In the genomic region with DNA sequence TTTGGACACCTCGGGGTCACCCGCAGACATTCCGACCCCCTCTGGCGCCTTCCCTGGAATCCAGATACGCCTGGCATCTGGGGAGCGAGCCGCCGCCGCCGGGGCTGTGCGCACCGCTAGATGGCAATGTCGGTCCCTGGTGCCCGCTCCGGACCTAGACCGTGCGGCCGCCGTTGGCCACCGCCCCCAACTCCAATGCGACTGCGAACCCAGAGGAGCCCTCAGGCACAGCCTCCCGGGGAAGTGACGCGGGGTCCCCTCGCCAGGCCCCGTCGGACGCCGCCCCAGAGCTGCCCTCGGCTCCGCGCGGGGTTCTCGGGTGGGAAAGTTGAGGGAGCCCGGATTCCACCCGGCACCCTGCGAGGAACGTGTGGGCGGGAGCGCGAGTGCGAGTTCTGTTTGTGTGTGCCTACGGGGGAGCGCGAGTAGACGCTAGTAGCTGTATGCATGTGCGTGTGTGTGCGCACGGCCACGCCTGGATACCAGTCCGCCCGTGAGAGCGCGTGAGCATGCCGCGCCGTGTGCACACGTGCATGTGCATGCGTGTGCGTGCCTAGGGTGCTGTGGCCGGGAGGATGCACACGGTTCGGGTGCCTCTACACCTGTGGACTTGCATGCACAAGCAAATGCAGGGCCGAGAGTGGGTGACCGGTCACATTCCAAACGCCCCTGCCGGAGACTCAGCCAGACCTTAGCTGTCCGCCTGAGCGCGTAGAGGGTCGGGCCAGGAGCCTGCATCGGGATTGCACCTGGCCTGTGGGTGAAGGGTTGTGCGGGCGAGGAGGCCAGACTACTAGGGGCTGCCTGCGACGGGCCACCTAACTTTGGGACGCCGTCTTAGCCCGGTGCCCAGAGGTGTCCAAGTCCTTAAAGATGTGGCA, we compare ENCODE assay signal across 1 cellular context.
TF ChIP-seq lines count a peak whose summit lies in the region.

No MANE protein-coding gene starts in this region.

TF ChIP-seq in HepG2, 621 proteins besides CTCF, POLR2A, EP300 and RAD21 (continued from another document and continues in another):
- TF ChIP-seq, protein P1, sequence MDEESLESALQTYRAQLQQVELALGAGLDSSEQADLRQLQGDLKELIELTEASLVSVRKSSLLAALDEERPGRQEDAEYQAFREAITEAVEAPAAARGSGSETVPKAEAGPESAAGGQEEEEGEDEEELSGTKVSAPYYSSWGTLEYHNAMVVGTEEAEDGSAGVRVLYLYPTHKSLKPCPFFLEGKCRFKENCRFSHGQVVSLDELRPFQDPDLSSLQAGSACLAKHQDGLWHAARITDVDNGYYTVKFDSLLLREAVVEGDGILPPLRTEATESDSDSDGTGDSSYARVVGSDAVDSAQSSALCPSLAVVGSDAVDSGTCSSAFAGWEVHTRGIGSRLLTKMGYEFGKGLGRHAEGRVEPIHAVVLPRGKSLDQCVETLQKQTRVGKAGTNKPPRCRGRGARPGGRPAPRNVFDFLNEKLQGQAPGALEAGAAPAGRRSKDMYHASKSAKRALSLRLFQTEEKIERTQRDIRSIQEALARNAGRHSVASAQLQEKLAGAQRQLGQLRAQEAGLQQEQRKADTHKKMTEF (CRISPR knock-in tag; IDR thresholded peaks at IDR 0.05) = peak; percentile 56; the same call in 1 of the 2 replicates
- TF ChIP-seq LCORL (IDR thresholded peaks at IDR 0.05) (no peak), LCORL (CRISPR knock-in tag; IDR thresholded peaks at IDR 0.05) (0 out of 2 replicates have a peak, but pooled peaks have one; percentile 31), RFX3 (CRISPR knock-in tag; IDR thresholded peaks at IDR 0.05) (no peak), NCOR1 (IDR thresholded peaks at IDR 0.05; ENCODE audit: borderline replicate concordance, low read length) (no peak), RFXAP (CRISPR knock-in tag; IDR thresholded peaks at IDR 0.05; ENCODE audit: borderline replicate concordance) (peak; percentile 26; the same call in 1 of the 2 replicates), SRSF1 (optimal IDR thresholded peaks at IDR 0.05; ENCODE audit: low read depth, low read length) (no peak), SIN3A (IDR thresholded peaks at IDR 0.05; ENCODE audit: borderline replicate concordance, low read depth, low read length) (no peak), ZNF317 (CRISPR knock-in tag; IDR thresholded peaks at IDR 0.05) (no peak), TCF7 (IDR thresholded peaks at IDR 0.05; ENCODE audit: low read depth) (no peak), ZSCAN25 (CRISPR knock-in tag; IDR thresholded peaks at IDR 0.05) (no peak), SETDB1 (CRISPR knock-in tag; IDR thresholded peaks at IDR 0.05; ENCODE audit: borderline replicate concordance) (no peak), ZNF772 (CRISPR knock-in tag; IDR thresholded peaks at IDR 0.05) (peak; percentile 81; the same call in 1 of the 2 replicates), ZNF17 (CRISPR knock-in tag; IDR thresholded peaks at IDR 0.05) (no peak), ZNF558 (CRISPR knock-in tag; IDR thresholded peaks at IDR 0.05; ENCODE audit: borderline replicate concordance) (peak; percentile 74), GATAD2A (CRISPR knock-in tag; IDR thresholded peaks at IDR 0.05) (no peak), ZSCAN31 (CRISPR knock-in tag; IDR thresholded peaks at IDR 0.05; ENCODE audit: low read depth) (0 out of 2 replicates have a peak, but pooled peaks have one; percentile 40), NFE2L1 (CRISPR knock-in tag; IDR thresholded peaks at IDR 0.05; ENCODE audit: borderline replicate concordance) (no peak), ZNF713 (CRISPR knock-in tag; IDR thresholded peaks at IDR 0.05) (no peak), KDM5B (CRISPR knock-in tag; IDR thresholded peaks at IDR 0.05; ENCODE audit: borderline replicate concordance) (0 out of 2 replicates have a peak, but pooled peaks have one; percentile 23), SALL2 (CRISPR knock-in tag; IDR thresholded peaks at IDR 0.05) (peak; percentile 85; the same call in 1 of the 2 replicates), ZNF274 (CRISPR knock-in tag; IDR thresholded peaks at IDR 0.05) (no peak; the same call in 1 of the 2 replicates), BCL6 (CRISPR knock-in tag; IDR thresholded peaks at IDR 0.05) (no peak), SAFB2 (CRISPR knock-in tag; IDR thresholded peaks at IDR 0.05; ENCODE audit: borderline replicate concordance, low read depth) (0 out of 2 replicates have a peak, but pooled peaks have one; percentile 36)
- TF ChIP-seq, protein P2, sequence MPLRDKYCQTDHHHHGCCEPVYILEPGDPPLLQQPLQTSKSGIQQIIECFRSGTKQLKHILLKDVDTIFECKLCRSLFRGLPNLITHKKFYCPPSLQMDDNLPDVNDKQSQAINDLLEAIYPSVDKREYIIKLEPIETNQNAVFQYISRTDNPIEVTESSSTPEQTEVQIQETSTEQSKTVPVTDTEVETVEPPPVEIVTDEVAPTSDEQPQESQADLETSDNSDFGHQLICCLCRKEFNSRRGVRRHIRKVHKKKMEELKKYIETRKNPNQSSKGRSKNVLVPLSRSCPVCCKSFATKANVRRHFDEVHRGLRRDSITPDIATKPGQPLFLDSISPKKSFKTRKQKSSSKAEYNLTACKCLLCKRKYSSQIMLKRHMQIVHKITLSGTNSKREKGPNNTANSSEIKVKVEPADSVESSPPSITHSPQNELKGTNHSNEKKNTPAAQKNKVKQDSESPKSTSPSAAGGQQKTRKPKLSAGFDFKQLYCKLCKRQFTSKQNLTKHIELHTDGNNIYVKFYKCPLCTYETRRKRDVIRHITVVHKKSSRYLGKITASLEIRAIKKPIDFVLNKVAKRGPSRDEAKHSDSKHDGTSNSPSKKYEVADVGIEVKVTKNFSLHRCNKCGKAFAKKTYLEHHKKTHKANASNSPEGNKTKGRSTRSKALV (CRISPR knock-in tag; IDR thresholded peaks at IDR 0.05) = peak; percentile 99
- TF ChIP-seq, protein P3, sequence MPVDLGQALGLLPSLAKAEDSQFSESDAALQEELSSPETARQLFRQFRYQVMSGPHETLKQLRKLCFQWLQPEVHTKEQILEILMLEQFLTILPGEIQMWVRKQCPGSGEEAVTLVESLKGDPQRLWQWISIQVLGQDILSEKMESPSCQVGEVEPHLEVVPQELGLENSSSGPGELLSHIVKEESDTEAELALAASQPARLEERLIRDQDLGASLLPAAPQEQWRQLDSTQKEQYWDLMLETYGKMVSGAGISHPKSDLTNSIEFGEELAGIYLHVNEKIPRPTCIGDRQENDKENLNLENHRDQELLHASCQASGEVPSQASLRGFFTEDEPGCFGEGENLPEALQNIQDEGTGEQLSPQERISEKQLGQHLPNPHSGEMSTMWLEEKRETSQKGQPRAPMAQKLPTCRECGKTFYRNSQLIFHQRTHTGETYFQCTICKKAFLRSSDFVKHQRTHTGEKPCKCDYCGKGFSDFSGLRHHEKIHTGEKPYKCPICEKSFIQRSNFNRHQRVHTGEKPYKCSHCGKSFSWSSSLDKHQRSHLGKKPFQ (CRISPR knock-in tag; IDR thresholded peaks at IDR 0.05; ENCODE audit: insufficient replicate concordance) = no peak
- TF ChIP-seq, protein P4, sequence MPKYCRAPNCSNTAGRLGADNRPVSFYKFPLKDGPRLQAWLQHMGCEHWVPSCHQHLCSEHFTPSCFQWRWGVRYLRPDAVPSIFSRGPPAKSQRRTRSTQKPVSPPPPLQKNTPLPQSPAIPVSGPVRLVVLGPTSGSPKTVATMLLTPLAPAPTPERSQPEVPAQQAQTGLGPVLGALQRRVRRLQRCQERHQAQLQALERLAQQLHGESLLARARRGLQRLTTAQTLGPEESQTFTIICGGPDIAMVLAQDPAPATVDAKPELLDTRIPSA (CRISPR knock-in tag; IDR thresholded peaks at IDR 0.05; ENCODE audit: borderline replicate concordance) = no peak
- TF ChIP-seq, protein P5, sequence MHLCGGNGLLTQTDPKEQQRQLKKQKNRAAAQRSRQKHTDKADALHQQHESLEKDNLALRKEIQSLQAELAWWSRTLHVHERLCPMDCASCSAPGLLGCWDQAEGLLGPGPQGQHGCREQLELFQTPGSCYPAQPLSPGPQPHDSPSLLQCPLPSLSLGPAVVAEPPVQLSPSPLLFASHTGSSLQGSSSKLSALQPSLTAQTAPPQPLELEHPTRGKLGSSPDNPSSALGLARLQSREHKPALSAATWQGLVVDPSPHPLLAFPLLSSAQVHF (CRISPR knock-in tag; IDR thresholded peaks at IDR 0.05) = no peak
- TF ChIP-seq, protein P6, sequence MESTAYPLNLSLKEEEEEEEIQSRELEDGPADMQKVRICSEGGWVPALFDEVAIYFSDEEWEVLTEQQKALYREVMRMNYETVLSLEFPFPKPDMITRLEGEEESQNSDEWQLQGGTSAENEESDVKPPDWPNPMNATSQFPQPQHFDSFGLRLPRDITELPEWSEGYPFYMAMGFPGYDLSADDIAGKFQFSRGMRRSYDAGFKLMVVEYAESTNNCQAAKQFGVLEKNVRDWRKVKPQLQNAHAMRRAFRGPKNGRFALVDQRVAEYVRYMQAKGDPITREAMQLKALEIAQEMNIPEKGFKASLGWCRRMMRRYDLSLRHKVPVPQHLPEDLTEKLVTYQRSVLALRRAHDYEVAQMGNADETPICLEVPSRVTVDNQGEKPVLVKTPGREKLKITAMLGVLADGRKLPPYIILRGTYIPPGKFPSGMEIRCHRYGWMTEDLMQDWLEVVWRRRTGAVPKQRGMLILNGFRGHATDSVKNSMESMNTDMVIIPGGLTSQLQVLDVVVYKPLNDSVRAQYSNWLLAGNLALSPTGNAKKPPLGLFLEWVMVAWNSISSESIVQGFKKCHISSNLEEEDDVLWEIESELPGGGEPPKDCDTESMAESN (CRISPR knock-in tag; conservative IDR thresholded peaks at IDR 0.05) = peak; percentile 78; the same call in 1 of the 2 replicates
- TF ChIP-seq, protein P7, sequence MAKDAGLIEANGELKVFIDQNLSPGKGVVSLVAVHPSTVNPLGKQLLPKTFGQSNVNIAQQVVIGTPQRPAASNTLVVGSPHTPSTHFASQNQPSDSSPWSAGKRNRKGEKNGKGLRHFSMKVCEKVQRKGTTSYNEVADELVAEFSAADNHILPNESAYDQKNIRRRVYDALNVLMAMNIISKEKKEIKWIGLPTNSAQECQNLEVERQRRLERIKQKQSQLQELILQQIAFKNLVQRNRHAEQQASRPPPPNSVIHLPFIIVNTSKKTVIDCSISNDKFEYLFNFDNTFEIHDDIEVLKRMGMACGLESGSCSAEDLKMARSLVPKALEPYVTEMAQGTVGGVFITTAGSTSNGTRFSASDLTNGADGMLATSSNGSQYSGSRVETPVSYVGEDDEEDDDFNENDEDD (CRISPR knock-in tag; IDR thresholded peaks at IDR 0.05; ENCODE audit: borderline replicate concordance) = peak; percentile 14; the same call in 1 of the 2 replicates
- TF ChIP-seq, protein P8, sequence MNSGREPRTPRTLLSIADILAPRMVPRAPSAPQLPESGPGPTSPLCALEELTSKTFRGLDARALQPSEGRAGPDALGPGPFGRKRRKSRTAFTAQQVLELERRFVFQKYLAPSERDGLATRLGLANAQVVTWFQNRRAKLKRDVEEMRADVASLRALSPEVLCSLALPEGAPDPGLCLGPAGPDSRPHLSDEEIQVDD (CRISPR knock-in tag; IDR thresholded peaks at IDR 0.05; ENCODE audit: borderline replicate concordance) = no peak; the same call in 1 of the 2 replicates
- TF ChIP-seq, protein P9, sequence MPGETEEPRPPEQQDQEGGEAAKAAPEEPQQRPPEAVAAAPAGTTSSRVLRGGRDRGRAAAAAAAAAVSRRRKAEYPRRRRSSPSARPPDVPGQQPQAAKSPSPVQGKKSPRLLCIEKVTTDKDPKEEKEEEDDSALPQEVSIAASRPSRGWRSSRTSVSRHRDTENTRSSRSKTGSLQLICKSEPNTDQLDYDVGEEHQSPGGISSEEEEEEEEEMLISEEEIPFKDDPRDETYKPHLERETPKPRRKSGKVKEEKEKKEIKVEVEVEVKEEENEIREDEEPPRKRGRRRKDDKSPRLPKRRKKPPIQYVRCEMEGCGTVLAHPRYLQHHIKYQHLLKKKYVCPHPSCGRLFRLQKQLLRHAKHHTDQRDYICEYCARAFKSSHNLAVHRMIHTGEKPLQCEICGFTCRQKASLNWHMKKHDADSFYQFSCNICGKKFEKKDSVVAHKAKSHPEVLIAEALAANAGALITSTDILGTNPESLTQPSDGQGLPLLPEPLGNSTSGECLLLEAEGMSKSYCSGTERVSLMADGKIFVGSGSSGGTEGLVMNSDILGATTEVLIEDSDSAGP (CRISPR knock-in tag; IDR thresholded peaks at IDR 0.05; ENCODE audit: borderline replicate concordance) = peak; percentile 74; the same call in 1 of the 2 replicates
- TF ChIP-seq, protein P10, sequence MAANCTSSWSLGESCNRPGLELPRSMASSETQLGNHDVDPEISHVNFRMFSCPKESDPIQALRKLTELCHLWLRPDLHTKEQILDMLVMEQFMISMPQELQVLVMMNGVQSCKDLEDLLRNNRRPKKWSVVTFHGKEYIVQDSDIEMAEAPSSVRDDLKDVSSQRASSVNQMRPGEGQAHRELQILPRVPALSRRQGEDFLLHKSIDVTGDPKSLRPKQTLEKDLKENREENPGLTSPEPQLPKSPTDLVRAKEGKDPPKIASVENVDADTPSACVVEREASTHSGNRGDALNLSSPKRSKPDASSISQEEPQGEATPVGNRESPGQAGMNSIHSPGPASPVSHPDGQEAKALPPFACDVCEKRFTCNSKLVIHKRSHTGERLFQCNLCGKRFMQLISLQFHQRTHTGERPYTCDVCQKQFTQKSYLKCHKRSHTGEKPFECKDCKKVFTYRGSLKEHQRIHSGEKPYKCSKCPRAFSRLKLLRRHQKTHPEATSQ (CRISPR knock-in tag; IDR thresholded peaks at IDR 0.05; ENCODE audit: borderline replicate concordance) = no peak
- TF ChIP-seq, protein P11, sequence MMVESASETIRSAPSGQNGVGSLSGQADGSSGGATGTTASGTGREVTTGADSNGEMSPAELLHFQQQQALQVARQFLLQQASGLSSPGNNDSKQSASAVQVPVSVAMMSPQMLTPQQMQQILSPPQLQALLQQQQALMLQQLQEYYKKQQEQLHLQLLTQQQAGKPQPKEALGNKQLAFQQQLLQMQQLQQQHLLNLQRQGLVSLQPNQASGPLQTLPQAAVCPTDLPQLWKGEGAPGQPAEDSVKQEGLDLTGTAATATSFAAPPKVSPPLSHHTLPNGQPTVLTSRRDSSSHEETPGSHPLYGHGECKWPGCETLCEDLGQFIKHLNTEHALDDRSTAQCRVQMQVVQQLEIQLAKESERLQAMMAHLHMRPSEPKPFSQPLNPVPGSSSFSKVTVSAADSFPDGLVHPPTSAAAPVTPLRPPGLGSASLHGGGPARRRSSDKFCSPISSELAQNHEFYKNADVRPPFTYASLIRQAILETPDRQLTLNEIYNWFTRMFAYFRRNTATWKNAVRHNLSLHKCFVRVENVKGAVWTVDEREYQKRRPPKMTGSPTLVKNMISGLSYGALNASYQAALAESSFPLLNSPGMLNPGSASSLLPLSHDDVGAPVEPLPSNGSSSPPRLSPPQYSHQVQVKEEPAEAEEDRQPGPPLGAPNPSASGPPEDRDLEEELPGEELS (CRISPR knock-in tag; IDR thresholded peaks at IDR 0.05) = 0 out of 2 replicates have a peak, but pooled peaks have one; percentile 27
- TF ChIP-seq, protein P12, sequence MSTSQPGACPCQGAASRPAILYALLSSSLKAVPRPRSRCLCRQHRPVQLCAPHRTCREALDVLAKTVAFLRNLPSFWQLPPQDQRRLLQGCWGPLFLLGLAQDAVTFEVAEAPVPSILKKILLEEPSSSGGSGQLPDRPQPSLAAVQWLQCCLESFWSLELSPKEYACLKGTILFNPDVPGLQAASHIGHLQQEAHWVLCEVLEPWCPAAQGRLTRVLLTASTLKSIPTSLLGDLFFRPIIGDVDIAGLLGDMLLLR (CRISPR knock-in tag; IDR thresholded peaks at IDR 0.05) = peak; percentile 74
